Comparison of ENCODE assay signal across 14 cellular contexts in the genomic region with DNA sequence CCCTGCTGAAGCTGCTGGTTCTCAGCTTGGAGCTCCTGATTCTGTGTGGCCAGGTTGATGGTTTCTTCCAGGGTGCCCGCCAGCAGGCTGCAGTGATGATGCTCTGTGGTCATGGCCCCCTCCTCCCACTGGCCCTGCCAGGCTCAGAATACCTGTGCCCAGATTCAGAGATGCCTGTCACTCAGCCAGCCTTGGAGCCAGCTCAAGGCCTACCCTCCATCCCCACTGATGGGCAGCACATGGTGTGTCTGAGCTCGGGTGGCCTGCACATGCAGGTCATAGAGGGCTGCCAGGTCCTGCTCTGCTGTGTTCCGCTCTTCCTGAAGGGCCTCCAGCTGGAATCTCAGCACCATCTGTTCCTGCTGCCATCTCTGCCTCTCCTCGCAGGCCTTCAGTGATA. TPM values are rescaled to one million over a fixed set of nuclear protein-coding genes. Genes with fewer than 3 reads are reported as not detected.
DNase-seq lines count a peak whose midpoint lies in the region; TF ChIP-seq lines count a peak whose summit lies in the region.
"Had no signal": no experiment of that assay in that cellular context is flagged by ENCODE, and none has a peak within 500 bp of the region (broad histone marks: within the 10 kb centered on the region; RNA-seq: fewer than 3 reads in every experiment).

No MANE protein-coding gene starts in this region.

- in situ Hi-C loops in KBM-7 (cut with MboI; ENCODE audit: low pct_unique_long_range_greater_than_20kb, low sequenced_read_pairs), result no loop called here

- intact Hi-C loops in tibial artery (cut with DNase I; ENCODE audit: low total_unique reads), result no loop called here

- H3K27ac ChIP-seq in tibial artery, result peak overlapping the region; percentile 49 to 64
- H3K27ac ChIP-seq: cardiac muscle cell had no signal

- H3K4me3 Mint-ChIP-seq in activated naive CD4-positive, alpha-beta T cell treated with anti-CD3 and anti-CD28 coated beads, Interleukin-2, amount 10 ng/mL, durations not matched to agents 7 days and 5 days, result no peak overlapping the region
- no peak overlapping the region for H3K4me3 Mint-ChIP-seq in activated naive CD8-positive, alpha-beta T cell treated with anti-CD3 and anti-CD28 coated beads for 36 hours

- no peaks in the 10 kb centered on the region for H3K27me3 ChIP-seq in tibial artery
- H3K27me3 ChIP-seq: cardiac muscle cell had no signal

- no peak for TF ChIP-seq CTCF in tibial artery (IDR thresholded peaks at IDR 0.05)

- peaks cover 0 to 44% (median 26%) of the 10 kb centered on the region in 4 donors for H3K4me1 ChIP-seq in tibial artery

- H3K9me3 ChIP-seq in tibial artery, result no peaks in the 10 kb centered on the region

- H3K27ac Mint-ChIP-seq in activated naive CD4-positive, alpha-beta T cell treated with anti-CD3 and anti-CD28 coated beads, Interleukin-2, amount 10 ng/mL, durations not matched to agents 7 days and 5 days, result peak overlapping the region; percentile 24
- peak overlapping the region; percentile 94 for H3K27ac Mint-ChIP-seq in activated naive CD8-positive, alpha-beta T cell treated with anti-CD3 and anti-CD28 coated beads for 36 hours
- H3K27ac Mint-ChIP-seq: nephron had no signal

- H3K4me3 ChIP-seq in tibial artery, result no peak overlapping the region
- H3K4me3 ChIP-seq: cardiac muscle cell had no signal

- CTCF ChIA-PET in activated naive CD4-positive, alpha-beta T cell treated with anti-CD3 and anti-CD28 coated beads, Interleukin-2, amount 10 ng/mL, durations not matched to agents 7 days and 5 days (lab: Charles Lee), result no interaction called here

- peaks cover 31% of the 10 kb centered on the region for H3K36me3 Mint-ChIP-seq in activated naive CD4-positive, alpha-beta T cell treated with anti-CD3 and anti-CD28 coated beads, Interleukin-2, amount 10 ng/mL, durations not matched to agents 7 days and 5 days
- H3K36me3 Mint-ChIP-seq in activated naive CD8-positive, alpha-beta T cell treated with anti-CD3 and anti-CD28 coated beads for 36 hours, result peaks cover 24% of the 10 kb centered on the region

- no peak for DNase-seq in activated naive CD4-positive, alpha-beta T cell treated with anti-CD3 and anti-CD28 coated beads, Interleukin-2, amount 10 ng/mL, durations not matched to agents 7 days and 5 days
- DNase-seq in activated naive CD4-positive, alpha-beta T cell (lab: John Stamatoyannopoulos, UW), result no peak
- DNase-seq in activated naive CD8-positive, alpha-beta T cell treated with anti-CD3 and anti-CD28 coated beads for 36 hours, result no peak
- DNase-seq in myocyte (ENCODE audit: low read depth), result peak; percentile 9
- no peak for DNase-seq in tibial artery
- no peak for DNase-seq in HuH-7 (ENCODE audit: low spot score)
- no peak for DNase-seq in stimulated activated naive CD4-positive, alpha-beta T cell treated with Interleukin-2 at 50 U/mL for 16 hours (lab: John Stamatoyannopoulos, UW)
- no peak for DNase-seq in KBM-7
- DNase-seq: GOT3, IMR-90, NCI-H2029, SW 1271 had no signal

- H3K27me3 Mint-ChIP-seq in activated naive CD4-positive, alpha-beta T cell treated with anti-CD3 and anti-CD28 coated beads, Interleukin-2, amount 10 ng/mL, durations not matched to agents 7 days and 5 days, result no peaks in the 10 kb centered on the region
- H3K27me3 Mint-ChIP-seq in activated naive CD8-positive, alpha-beta T cell treated with anti-CD3 and anti-CD28 coated beads for 36 hours, result no peaks in the 10 kb centered on the region

- peaks cover 52% of the 10 kb centered on the region for H3K4me1 Mint-ChIP-seq in activated naive CD4-positive, alpha-beta T cell treated with anti-CD3 and anti-CD28 coated beads, Interleukin-2, amount 10 ng/mL, durations not matched to agents 7 days and 5 days
- H3K4me1 Mint-ChIP-seq in activated naive CD8-positive, alpha-beta T cell treated with anti-CD3 and anti-CD28 coated beads for 36 hours, result peaks cover 33% of the 10 kb centered on the region

- H3K9me3 Mint-ChIP-seq in activated naive CD4-positive, alpha-beta T cell treated with anti-CD3 and anti-CD28 coated beads, Interleukin-2, amount 10 ng/mL, durations not matched to agents 7 days and 5 days, result no peaks in the 10 kb centered on the region
- no peaks in the 10 kb centered on the region for H3K9me3 Mint-ChIP-seq in activated naive CD8-positive, alpha-beta T cell treated with anti-CD3 and anti-CD28 coated beads for 36 hours
- H3K9me3 Mint-ChIP-seq: nephron had no signal

- H3K36me3 ChIP-seq in tibial artery, result peaks cover 8 to 43% (median 34%) of the 10 kb centered on the region in 3 donors
- H3K36me3 ChIP-seq: cardiac muscle cell had no signal

RNA-seq across cellular contexts. Expression of a gene that starts 5.4 kb away (rescaled TPM):
- total RNA-seq in activated naive CD8-positive, alpha-beta T cell treated with anti-CD3 and anti-CD28 coated beads for 36 hours, result 100 to 1,000 TPM in 1 of 2 experiments, 10 to 100 TPM in 1; 97.4 to 100 TPM
- total RNA-seq in myocyte, result 40.0 and 40.5 TPM in 2 replicates
- polyA plus RNA-seq in myocyte (2012), result 119 TPM

RNA-seq across cellular contexts. Expression of a gene that starts 5.7 kb away (rescaled TPM):
- 10 to 100 TPM; 17.5 to 17.8 TPM for total RNA-seq in activated naive CD8-positive, alpha-beta T cell treated with anti-CD3 and anti-CD28 coated beads for 36 hours
- total RNA-seq in myocyte, result 22.9 and 23.2 TPM in 2 replicates
- polyA plus RNA-seq in myocyte (2012), result 32.9 TPM

RNA-seq across cellular contexts. Expression of a gene that starts 12.8 kb away (rescaled TPM):
- total RNA-seq in activated naive CD8-positive, alpha-beta T cell treated with anti-CD3 and anti-CD28 coated beads for 36 hours, result 10 to 100 TPM; 54.6 to 60.6 TPM
- total RNA-seq in myocyte, result 38.5 and 44.9 TPM in 2 replicates
- polyA plus RNA-seq in myocyte (2012), result 75.9 TPM

RNA-seq across cellular contexts. Expression of a gene that starts 22.6 kb away (rescaled TPM):
- 10 to 100 TPM; 13.9 to 15.5 TPM for total RNA-seq in activated naive CD8-positive, alpha-beta T cell treated with anti-CD3 and anti-CD28 coated beads for 36 hours
- total RNA-seq in myocyte, result not detected in 2 replicates
- 8.0 TPM for polyA plus RNA-seq in myocyte (2012)
